In genomic region chr3:156298938-156299337, GRCh38 we compare ENCODE assay signal across 25 cellular contexts.
A peak's percentile ranks its signal among the peaks of the same experiment; 100 is the strongest.
DNase-seq lines count a peak whose midpoint lies in the region; ATAC-seq, FAIRE-seq and TF ChIP-seq lines count a peak whose summit lies in the region.
"Had no signal": no experiment of that assay in that cellular context is flagged by ENCODE, and none has a peak within 500 bp of the region (broad histone marks: within the 10 kb centered on the region; RNA-seq: fewer than 3 reads in every experiment).

No MANE protein-coding gene starts in this region.

- FAIRE-seq in GM12892 (lab: Jason Lieb, UNC): no peak
- FAIRE-seq: A549, astrocyte, H54 had no signal

- DNase-seq in Ammon's horn (ENCODE audit: low spot score) (peak; percentile 83), caudate nucleus (lab: John Stamatoyannopoulos, UW) (peak in 9 of 61 donors; percentile 2 to 49 (median 16)), right cardiac atrium (peak; percentile 61 to 84 (median 83)), putamen (ENCODE audit: low spot score) (peak; percentile 52), NCI-H748 (lab: John Stamatoyannopoulos, UW; ENCODE audit: unreplicated experiment) (no peak), NCI-H774 (lab: John Stamatoyannopoulos, UW) (no peak), GM12892 (ENCODE audit: insufficient read length) (no peak)
- DNase-seq: activated CD4-positive, alpha-beta T cell treated with anti-CD3 and anti-CD28 coated beads, Interleukin-2, amount 10 ng/mL, durations not matched to agents 7 days and 5 days; Calu3; effector memory CD4-positive, alpha-beta T cell; foreskin keratinocyte; NCI-H1417 treated with DMSO at 0.1 percent for 48 hours; NCI-H510A; NK-92 treated with Interleukin-12 subunit alpha and Interleukin-12 subunit beta, amount 100 ng/mL, for 24 hours; stimulated activated naive B cell treated with anti-CD40 and anti-IgM and Interleukin-4, amounts not matched to agents 10 μg/mL and 1 μg/mL and 100 μg/mL, for 72 hours had no signal

- 90% methylated on average over 2 of the region's 2 CpGs for WGBS in right cardiac atrium

- H3K27ac ChIP-seq in caudate nucleus (ENCODE audit: low read depth, low read length) (peak overlapping the region; percentile 8), right cardiac atrium (ENCODE audit: low read length) (no peak overlapping the region)
- H3K27ac ChIP-seq: A549, BLaER1, foreskin keratinocyte, HL-60, Peyer's patch, SJSA1 had no signal

- intact Hi-C loops in right cardiac atrium (cut with DNase I): no loop called here

- peaks cover 2% of the 10 kb centered on the region for H3K4me1 ChIP-seq in right cardiac atrium (ENCODE audit: control insufficient read depth, insufficient read depth, low read length)
- H3K4me1 ChIP-seq: A549, BLaER1, foreskin keratinocyte, Peyer's patch had no signal

- ATAC-seq in right cardiac atrium (peak; percentile 37 to 60), GM19351 (IDR thresholded peaks at IDR 0.05; ENCODE audit: unreplicated experiment) (no peak)
- ATAC-seq: A549; foreskin keratinocyte; natural killer cell treated with Interleukin-12 subunit alpha and Interleukin-12 subunit beta and Interleukin-15 and Interleukin-18, amount 100 ng/mL, for 72 hours; stimulated activated naive B cell treated with anti-CD40 and anti-IgM and Interleukin-4, amounts not matched to agents 10 μg/mL and 1 μg/mL and 100 μg/mL, for 72 hours had no signal

- no peak overlapping the region for H3K4me3 ChIP-seq in right cardiac atrium (ENCODE audit: low read length)
- H3K4me3 ChIP-seq: A549, BLaER1, Peyer's patch, SJSA1, smooth muscle cell had no signal

- no peak for TF ChIP-seq POLR2A in GM12892 (IDR thresholded peaks at IDR 0.05; ENCODE audit: low read depth, low read length)

- no peaks in the 10 kb centered on the region for H3K27me3 ChIP-seq in right cardiac atrium (ENCODE audit: control insufficient read depth, insufficient read depth)
- H3K27me3 ChIP-seq: BLaER1, Peyer's patch, SJSA1 had no signal

- H3K9me3 ChIP-seq in right cardiac atrium (ENCODE audit: control insufficient read depth, low read length): no peaks in the 10 kb centered on the region
- H3K9me3 ChIP-seq: A549, BLaER1, Peyer's patch, SJSA1 had no signal

Comparison
In these comparisons a context has a peak if more than half of its experiments do, and no peak if none do; other contexts are left out.
1. DNase-seq: peak in Ammon's horn (single experiment), right cardiac atrium (3 of 3) and putamen (single experiment); none in NCI-H748 (single experiment), NCI-H774 (single experiment) and GM12892 (single experiment).